Comparison of ENCODE assay signal across 20 cellular contexts in the genomic region with DNA sequence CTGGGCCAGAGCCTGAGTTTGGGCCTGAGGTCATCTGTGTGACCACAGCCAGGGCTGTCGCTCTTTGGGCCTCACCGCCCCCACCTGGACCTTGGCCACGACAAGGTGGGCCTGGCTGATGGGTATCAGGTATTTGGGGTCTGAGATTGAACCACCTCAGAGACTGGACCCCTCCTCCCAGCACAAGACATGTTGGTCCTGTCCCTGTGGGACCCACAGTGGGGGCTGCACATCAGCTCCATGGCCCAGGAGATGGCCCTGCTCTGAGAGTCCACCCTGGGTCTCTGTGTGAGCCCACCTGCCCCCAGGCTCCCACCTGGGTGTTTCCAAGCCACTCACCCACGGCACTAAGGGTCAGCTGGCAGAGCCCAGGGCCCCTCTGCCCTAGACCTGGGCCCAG. TPM values are rescaled to one million over a fixed set of nuclear protein-coding genes. Genes with fewer than 3 reads are reported as not detected.
DNase-seq lines count a peak whose midpoint lies in the region; ATAC-seq and TF ChIP-seq lines count a peak whose summit lies in the region.
"Had no signal": no experiment of that assay in that cellular context is flagged by ENCODE, and none has a peak within 500 bp of the region (broad histone marks: within the 10 kb centered on the region; RNA-seq: fewer than 3 reads in every experiment).

No MANE protein-coding gene starts in this region.

- no peak overlapping the region for H3K27ac ChIP-seq in hepatocyte
- H3K27ac ChIP-seq: GM23248, Peyer's patch, right atrium auricular region, transverse colon had no signal

- TF ChIP-seq CTCF in hepatocyte (IDR thresholded peaks at IDR 0.05; ENCODE audit: poor library complexity) (no peak), endothelial cell (IDR thresholded peaks at IDR 0.05; ENCODE audit: unreplicated experiment) (no peak)

- no peaks in the 10 kb centered on the region for H3K79me2 ChIP-seq in hepatocyte

- peaks cover 15% of the 10 kb centered on the region for H3K27me3 Mint-ChIP-seq in activated T-cell treated with anti-CD3 and anti-CD28 coated beads, Interleukin-2, amount 50 U/mL, for 72 hours (ENCODE audit: low read depth)
- H3K27me3 Mint-ChIP-seq in T-helper 17 cell (peaks cover 47% of the 10 kb centered on the region), endothelial cell (ENCODE audit: unreplicated experiment) (peaks cover 16% of the 10 kb centered on the region)

- peaks cover 11% of the 10 kb centered on the region for H3K4me1 ChIP-seq in hepatocyte (ENCODE audit: insufficient read depth)

- H3K4me2 ChIP-seq in hepatocyte = peak overlapping the region; percentile 98

- no peak for ATAC-seq in activated T-cell treated with anti-CD3 and anti-CD28 coated beads, Interleukin-2, amount 50 U/mL, for 72 hours (replicated peaks in 1 of 2)
- ATAC-seq in T-helper 17 cell (no peak), GM18907 (IDR thresholded peaks at IDR 0.05; ENCODE audit: unreplicated experiment) (no peak), GM21619 (IDR thresholded peaks at IDR 0.05; ENCODE audit: unreplicated experiment) (no peak)
- ATAC-seq in stimulated activated effector memory CD8-positive, alpha-beta T cell treated with anti-CD3 and anti-CD28 coated beads, Interleukin-12 subunit alpha, Interleukin-12 subunit beta, amount 100 ng/mL, for 72 hours = no peak

- no peak overlapping the region for H3K4me3 ChIP-seq in hepatocyte
- H3K4me3 ChIP-seq: GM23248, lung had no signal

- H3K9me3 ChIP-seq in T-helper 17 cell (ENCODE audit: control insufficient read depth, low read length, poor library complexity, severe bottlenecking) (no peaks in the 10 kb centered on the region), hepatocyte (ENCODE audit: low read depth) (no peaks in the 10 kb centered on the region)
- H3K9me3 ChIP-seq: A549, Peyer's patch, right atrium auricular region, transverse colon had no signal

- H4K20me1 ChIP-seq in hepatocyte (ENCODE audit: insufficient read depth, poor library complexity, severe bottlenecking) = no peaks in the 10 kb centered on the region

- no peaks in the 10 kb centered on the region for H3K36me3 Mint-ChIP-seq in activated T-cell treated with anti-CD3 and anti-CD28 coated beads, Interleukin-2, amount 50 U/mL, for 72 hours (ENCODE audit: insufficient read depth in 2 of 2)
- peaks cover 3% of the 10 kb centered on the region for H3K36me3 Mint-ChIP-seq in T-helper 17 cell (ENCODE audit: low read depth)
- no peaks in the 10 kb centered on the region for H3K36me3 Mint-ChIP-seq in stimulated activated effector memory CD8-positive, alpha-beta T cell treated with anti-CD3 and anti-CD28 coated beads, Interleukin-12 subunit alpha, Interleukin-12 subunit beta, amount 100 ng/mL, for 72 hours
- no peaks in the 10 kb centered on the region for H3K36me3 Mint-ChIP-seq in endothelial cell (ENCODE audit: low read depth, unreplicated experiment)

- H3K4me1 Mint-ChIP-seq in activated T-cell treated with anti-CD3 and anti-CD28 coated beads, Interleukin-2, amount 50 U/mL, for 72 hours (ENCODE audit: low read depth) = no peaks in the 10 kb centered on the region
- peaks cover 2% of the 10 kb centered on the region for H3K4me1 Mint-ChIP-seq in T-helper 17 cell
- H3K4me1 Mint-ChIP-seq in stimulated activated effector memory CD8-positive, alpha-beta T cell treated with anti-CD3 and anti-CD28 coated beads, Interleukin-12 subunit alpha, Interleukin-12 subunit beta, amount 100 ng/mL, for 72 hours = peaks cover 5% of the 10 kb centered on the region
- H3K4me1 Mint-ChIP-seq in endothelial cell (ENCODE audit: unreplicated experiment) = no peaks in the 10 kb centered on the region
- H3K4me1 Mint-ChIP-seq: neural crest cell had no signal

- no peak for DNase-seq in activated T-cell treated with anti-CD3 and anti-CD28 coated beads, Interleukin-2, amount 50 U/mL, for 72 hours
- no peak for DNase-seq in activated T-cell treated with anti-CD3 and anti-CD28 coated beads for 4 hours
- DNase-seq in T-helper 17 cell = no peak
- DNase-seq in hepatocyte (ENCODE audit: low spot score) = no peak
- no peak for DNase-seq in stimulated activated effector memory CD8-positive, alpha-beta T cell treated with anti-CD3 and anti-CD28 coated beads, Interleukin-12 subunit alpha, Interleukin-12 subunit beta, amount 100 ng/mL, for 72 hours (ENCODE audit: low spot score in 2 of 2)
- no peak for DNase-seq in endothelial cell (ENCODE audit: low spot score)
- DNase-seq: foreskin fibroblast; GM23248; MM.1S; NCI-H2029 treated with DMSO at 0.1 percent for 48 hours; NCI-H748 treated with DMSO at 0.1 percent for 48 hours; stimulated activated CD8-positive, alpha-beta memory T cell treated with anti-CD3 and anti-CD28 coated beads, Interleukin-4, amount 100 ng/mL, for 48 hours had no signal

- no peaks in the 10 kb centered on the region for H3K9me2 ChIP-seq in hepatocyte (replicated peaks; ENCODE audit: insufficient read depth)

- no peak overlapping the region for H3K27ac Mint-ChIP-seq in activated T-cell treated with anti-CD3 and anti-CD28 coated beads, Interleukin-2, amount 50 U/mL, for 72 hours
- H3K27ac Mint-ChIP-seq in T-helper 17 cell = no peak overlapping the region
- no peak overlapping the region for H3K27ac Mint-ChIP-seq in stimulated activated effector memory CD8-positive, alpha-beta T cell treated with anti-CD3 and anti-CD28 coated beads, Interleukin-12 subunit alpha, Interleukin-12 subunit beta, amount 100 ng/mL, for 72 hours
- H3K27ac Mint-ChIP-seq in endothelial cell (ENCODE audit: unreplicated experiment) = no peak overlapping the region

- H3K4me3 Mint-ChIP-seq in activated T-cell treated with anti-CD3 and anti-CD28 coated beads, Interleukin-2, amount 50 U/mL, for 72 hours = peak overlapping the region; percentile 66 to 70
- H3K4me3 Mint-ChIP-seq in T-helper 17 cell (peak overlapping the region; percentile 77), endothelial cell (ENCODE audit: unreplicated experiment) (no peak overlapping the region)
- H3K4me3 Mint-ChIP-seq in stimulated activated effector memory CD8-positive, alpha-beta T cell treated with anti-CD3 and anti-CD28 coated beads, Interleukin-12 subunit alpha, Interleukin-12 subunit beta, amount 100 ng/mL, for 72 hours = peak overlapping the region; percentile 64

- peaks cover 43% of the 10 kb centered on the region for H3K27me3 ChIP-seq in hepatocyte

- H3K36me3 ChIP-seq in hepatocyte (replicated peaks; ENCODE audit: insufficient read depth, low read depth) = no peaks in the 10 kb centered on the region
- H3K36me3 ChIP-seq: Peyer's patch, right atrium auricular region, transverse colon had no signal

- H2AFZ ChIP-seq in hepatocyte = no peak overlapping the region
- H2AFZ ChIP-seq: GM23248 had no signal

- 84% methylated on average over 4 of the region's 4 CpGs for WGBS in hepatocyte (ENCODE audit: low lambda C conversion rate, missing lambda C conversion rate)

- no peaks in the 10 kb centered on the region for H3K9me3 Mint-ChIP-seq in activated T-cell treated with anti-CD3 and anti-CD28 coated beads, Interleukin-2, amount 50 U/mL, for 72 hours
- H3K9me3 Mint-ChIP-seq in stimulated activated effector memory CD8-positive, alpha-beta T cell treated with anti-CD3 and anti-CD28 coated beads, Interleukin-12 subunit alpha, Interleukin-12 subunit beta, amount 100 ng/mL, for 72 hours = no peaks in the 10 kb centered on the region
- no peaks in the 10 kb centered on the region for H3K9me3 Mint-ChIP-seq in endothelial cell (ENCODE audit: unreplicated experiment)
- H3K9me3 Mint-ChIP-seq: neural crest cell had no signal

RNA-seq across cellular contexts. Expression of a gene that starts 20.6 kb away (rescaled TPM):
- 1 to 10 TPM; 2.6 to 2.8 TPM for total RNA-seq in activated T-cell treated with anti-CD3 and anti-CD28 coated beads, Interleukin-2, amount 50 U/mL, for 72 hours
- total RNA-seq in T-helper 17 cell (1 to 10 TPM in 1 of 2 donors, under 1 TPM in 1; 0.50 to 4.5 TPM), hepatocyte (0.56 and 1.4 TPM in 2 replicates), endothelial cell (ENCODE audit: unreplicated experiment) (1.6 TPM)
- polyA plus RNA-seq in hepatocyte = 1.8 and 2.5 TPM in 2 replicates
